1 cellular context compared by ENCODE assay signal in the genomic region with DNA sequence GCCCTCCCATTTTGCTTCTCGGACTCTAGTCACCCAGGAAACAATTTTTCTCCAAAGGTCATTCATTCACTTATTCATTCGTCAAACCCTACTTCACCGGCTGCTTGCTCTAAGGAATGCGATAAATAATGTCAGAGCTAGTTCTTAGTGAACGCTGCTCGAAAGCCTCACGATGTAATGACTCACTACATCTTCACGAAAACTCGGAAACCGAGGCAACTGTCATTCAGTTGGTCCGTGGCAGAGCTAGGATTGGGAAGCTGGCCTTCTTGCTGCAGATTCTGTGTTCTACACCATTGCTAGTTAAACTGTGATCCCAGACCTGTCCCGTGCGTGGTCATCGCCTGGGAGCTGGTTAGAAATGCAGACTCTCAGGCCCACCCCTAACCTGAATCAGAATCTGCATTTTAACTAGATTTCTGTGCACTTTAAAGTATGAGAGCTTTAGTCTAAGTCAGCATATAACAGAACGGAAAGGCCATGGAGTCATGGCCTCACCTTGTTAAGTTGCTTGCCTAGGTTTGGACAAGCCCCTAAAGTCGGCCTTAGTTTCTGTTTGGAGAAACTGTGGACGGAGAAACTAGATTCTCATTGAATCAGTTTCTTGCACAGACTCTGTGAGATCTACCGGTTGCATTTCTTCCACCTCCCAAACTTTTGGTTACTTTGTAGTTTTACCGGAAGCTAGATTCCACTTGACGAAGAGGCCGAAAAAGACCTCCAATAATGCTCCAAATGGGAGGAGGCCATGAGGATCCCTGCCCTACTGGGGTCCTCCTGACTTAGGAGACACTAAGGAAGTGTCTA.
TF ChIP-seq lines count a peak whose summit lies in the region.

No MANE protein-coding gene starts in this region.

TF ChIP-seq in K562, 482 proteins besides CTCF, POLR2A, EP300 and RAD21 (continued from another document and continues in another):
- no peak for TF ChIP-seq HMGN3 (IDR thresholded peaks at IDR 0.05; ENCODE audit: borderline replicate concordance, extremely low read depth, insufficient read length, low read depth, low read length)
- TF ChIP-seq THRAP3 (IDR thresholded peaks at IDR 0.05; ENCODE audit: borderline replicate concordance) = peak; percentile 46; the same call in 1 of the 2 replicates
- no peak for TF ChIP-seq ZNF408 (CRISPR knock-in tag; IDR thresholded peaks at IDR 0.05; ENCODE audit: low read depth)
- TF ChIP-seq GTF2A2 (tag; IDR thresholded peaks at IDR 0.05) = no peak
- TF ChIP-seq KHSRP (IDR thresholded peaks at IDR 0.05) = no peak
- no peak for TF ChIP-seq TFAM (CRISPR knock-in tag; conservative IDR thresholded peaks at IDR 0.05)
- no peak for TF ChIP-seq ZNF174 (CRISPR knock-in tag; IDR thresholded peaks at IDR 0.05)
- TF ChIP-seq NR2C2 (CRISPR knock-in tag; IDR thresholded peaks at IDR 0.05) = no peak
- TF ChIP-seq NR2C2 (tag; IDR thresholded peaks at IDR 0.05) = peak; percentile 83
- TF ChIP-seq, protein P1, sequence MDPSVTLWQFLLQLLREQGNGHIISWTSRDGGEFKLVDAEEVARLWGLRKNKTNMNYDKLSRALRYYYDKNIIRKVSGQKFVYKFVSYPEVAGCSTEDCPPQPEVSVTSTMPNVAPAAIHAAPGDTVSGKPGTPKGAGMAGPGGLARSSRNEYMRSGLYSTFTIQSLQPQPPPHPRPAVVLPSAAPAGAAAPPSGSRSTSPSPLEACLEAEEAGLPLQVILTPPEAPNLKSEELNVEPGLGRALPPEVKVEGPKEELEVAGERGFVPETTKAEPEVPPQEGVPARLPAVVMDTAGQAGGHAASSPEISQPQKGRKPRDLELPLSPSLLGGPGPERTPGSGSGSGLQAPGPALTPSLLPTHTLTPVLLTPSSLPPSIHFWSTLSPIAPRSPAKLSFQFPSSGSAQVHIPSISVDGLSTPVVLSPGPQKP (CRISPR knock-in tag; IDR thresholded peaks at IDR 0.05) = no peak
- no peak for TF ChIP-seq NCOR1 (IDR thresholded peaks at IDR 0.05)
- no peak for TF ChIP-seq BDP1 (IDR thresholded peaks at IDR 0.05; ENCODE audit: insufficient read depth, insufficient read length)
- TF ChIP-seq ZFP30 (CRISPR knock-in tag; IDR thresholded peaks at IDR 0.05; ENCODE audit: borderline replicate concordance) = no peak
- no peak for TF ChIP-seq ZNF551 (CRISPR knock-in tag; IDR thresholded peaks at IDR 0.05)
- peak; percentile 63 for TF ChIP-seq BCOR (IDR thresholded peaks at IDR 0.05)
- no peak for TF ChIP-seq KLF16 (IDR thresholded peaks at IDR 0.05)
- TF ChIP-seq ZNF583 (CRISPR knock-in tag; IDR thresholded peaks at IDR 0.05) = no peak
- 0 out of 2 replicates have a peak, but pooled peaks have one; percentile 5 for TF ChIP-seq POLR2AphosphoS5 (IDR thresholded peaks at IDR 0.05; ENCODE audit: control insufficient read depth, insufficient read depth, low read depth, low read length)
- TF ChIP-seq, protein P2, sequence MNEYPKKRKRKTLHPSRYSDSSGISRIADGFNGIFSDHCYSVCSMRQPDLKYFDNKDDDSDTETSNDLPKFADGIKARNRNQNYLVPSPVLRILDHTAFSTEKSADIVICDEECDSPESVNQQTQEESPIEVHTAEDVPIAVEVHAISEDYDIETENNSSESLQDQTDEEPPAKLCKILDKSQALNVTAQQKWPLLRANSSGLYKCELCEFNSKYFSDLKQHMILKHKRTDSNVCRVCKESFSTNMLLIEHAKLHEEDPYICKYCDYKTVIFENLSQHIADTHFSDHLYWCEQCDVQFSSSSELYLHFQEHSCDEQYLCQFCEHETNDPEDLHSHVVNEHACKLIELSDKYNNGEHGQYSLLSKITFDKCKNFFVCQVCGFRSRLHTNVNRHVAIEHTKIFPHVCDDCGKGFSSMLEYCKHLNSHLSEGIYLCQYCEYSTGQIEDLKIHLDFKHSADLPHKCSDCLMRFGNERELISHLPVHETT (CRISPR knock-in tag; conservative IDR thresholded peaks at IDR 0.05 in 1 of 2, IDR thresholded peaks at IDR 0.05 in 1 of 2) = peak in 1 of 2 experiments; percentile 51; a peak in 1 of 4 replicates
- TF ChIP-seq, protein P3, sequence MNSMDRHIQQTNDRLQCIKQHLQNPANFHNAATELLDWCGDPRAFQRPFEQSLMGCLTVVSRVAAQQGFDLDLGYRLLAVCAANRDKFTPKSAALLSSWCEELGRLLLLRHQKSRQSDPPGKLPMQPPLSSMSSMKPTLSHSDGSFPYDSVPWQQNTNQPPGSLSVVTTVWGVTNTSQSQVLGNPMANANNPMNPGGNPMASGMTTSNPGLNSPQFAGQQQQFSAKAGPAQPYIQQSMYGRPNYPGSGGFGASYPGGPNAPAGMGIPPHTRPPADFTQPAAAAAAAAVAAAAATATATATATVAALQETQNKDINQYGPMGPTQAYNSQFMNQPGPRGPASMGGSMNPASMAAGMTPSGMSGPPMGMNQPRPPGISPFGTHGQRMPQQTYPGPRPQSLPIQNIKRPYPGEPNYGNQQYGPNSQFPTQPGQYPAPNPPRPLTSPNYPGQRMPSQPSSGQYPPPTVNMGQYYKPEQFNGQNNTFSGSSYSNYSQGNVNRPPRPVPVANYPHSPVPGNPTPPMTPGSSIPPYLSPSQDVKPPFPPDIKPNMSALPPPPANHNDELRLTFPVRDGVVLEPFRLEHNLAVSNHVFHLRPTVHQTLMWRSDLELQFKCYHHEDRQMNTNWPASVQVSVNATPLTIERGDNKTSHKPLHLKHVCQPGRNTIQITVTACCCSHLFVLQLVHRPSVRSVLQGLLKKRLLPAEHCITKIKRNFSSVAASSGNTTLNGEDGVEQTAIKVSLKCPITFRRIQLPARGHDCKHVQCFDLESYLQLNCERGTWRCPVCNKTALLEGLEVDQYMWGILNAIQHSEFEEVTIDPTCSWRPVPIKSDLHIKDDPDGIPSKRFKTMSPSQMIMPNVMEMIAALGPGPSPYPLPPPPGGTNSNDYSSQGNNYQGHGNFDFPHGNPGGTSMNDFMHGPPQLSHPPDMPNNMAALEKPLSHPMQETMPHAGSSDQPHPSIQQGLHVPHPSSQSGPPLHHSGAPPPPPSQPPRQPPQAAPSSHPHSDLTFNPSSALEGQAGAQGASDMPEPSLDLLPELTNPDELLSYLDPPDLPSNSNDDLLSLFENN (IDR thresholded peaks at IDR 0.05; ENCODE audit: low read depth in 2 of 2, low read length in 2 of 2) = no peak
- TF ChIP-seq ZNF197 (CRISPR knock-in tag; IDR thresholded peaks at IDR 0.05; ENCODE audit: low read depth) = no peak
- TF ChIP-seq ZC3H8 (IDR thresholded peaks at IDR 0.05) = no peak
- TF ChIP-seq TEAD4 (IDR thresholded peaks at IDR 0.05; ENCODE audit: low read length) = peak; percentile 48; the same call in 1 of the 2 replicates
- TF ChIP-seq TEAD4 (CRISPR knock-in tag; IDR thresholded peaks at IDR 0.05; ENCODE audit: borderline replicate concordance) = no peak
- no peak for TF ChIP-seq HDAC8 (tag; IDR thresholded peaks at IDR 0.05)
- TF ChIP-seq NCOA2 (IDR thresholded peaks at IDR 0.05; ENCODE audit: partially characterized antibody in 2 of 2) = no peak
- no peak for TF ChIP-seq ZNF311 (CRISPR knock-in tag; IDR thresholded peaks at IDR 0.05)
- peak; percentile 49 for TF ChIP-seq MIER1 (IDR thresholded peaks at IDR 0.05; ENCODE audit: low read depth)
- TF ChIP-seq TAL1 (IDR thresholded peaks at IDR 0.05) = no peak
- peak; percentile 47 for TF ChIP-seq POLR2B (IDR thresholded peaks at IDR 0.05; ENCODE audit: low read depth, partially characterized antibody)
- TF ChIP-seq TCF7L2 (IDR thresholded peaks at IDR 0.05; ENCODE audit: low read depth, low read length) = no peak
- TF ChIP-seq, protein P4, sequence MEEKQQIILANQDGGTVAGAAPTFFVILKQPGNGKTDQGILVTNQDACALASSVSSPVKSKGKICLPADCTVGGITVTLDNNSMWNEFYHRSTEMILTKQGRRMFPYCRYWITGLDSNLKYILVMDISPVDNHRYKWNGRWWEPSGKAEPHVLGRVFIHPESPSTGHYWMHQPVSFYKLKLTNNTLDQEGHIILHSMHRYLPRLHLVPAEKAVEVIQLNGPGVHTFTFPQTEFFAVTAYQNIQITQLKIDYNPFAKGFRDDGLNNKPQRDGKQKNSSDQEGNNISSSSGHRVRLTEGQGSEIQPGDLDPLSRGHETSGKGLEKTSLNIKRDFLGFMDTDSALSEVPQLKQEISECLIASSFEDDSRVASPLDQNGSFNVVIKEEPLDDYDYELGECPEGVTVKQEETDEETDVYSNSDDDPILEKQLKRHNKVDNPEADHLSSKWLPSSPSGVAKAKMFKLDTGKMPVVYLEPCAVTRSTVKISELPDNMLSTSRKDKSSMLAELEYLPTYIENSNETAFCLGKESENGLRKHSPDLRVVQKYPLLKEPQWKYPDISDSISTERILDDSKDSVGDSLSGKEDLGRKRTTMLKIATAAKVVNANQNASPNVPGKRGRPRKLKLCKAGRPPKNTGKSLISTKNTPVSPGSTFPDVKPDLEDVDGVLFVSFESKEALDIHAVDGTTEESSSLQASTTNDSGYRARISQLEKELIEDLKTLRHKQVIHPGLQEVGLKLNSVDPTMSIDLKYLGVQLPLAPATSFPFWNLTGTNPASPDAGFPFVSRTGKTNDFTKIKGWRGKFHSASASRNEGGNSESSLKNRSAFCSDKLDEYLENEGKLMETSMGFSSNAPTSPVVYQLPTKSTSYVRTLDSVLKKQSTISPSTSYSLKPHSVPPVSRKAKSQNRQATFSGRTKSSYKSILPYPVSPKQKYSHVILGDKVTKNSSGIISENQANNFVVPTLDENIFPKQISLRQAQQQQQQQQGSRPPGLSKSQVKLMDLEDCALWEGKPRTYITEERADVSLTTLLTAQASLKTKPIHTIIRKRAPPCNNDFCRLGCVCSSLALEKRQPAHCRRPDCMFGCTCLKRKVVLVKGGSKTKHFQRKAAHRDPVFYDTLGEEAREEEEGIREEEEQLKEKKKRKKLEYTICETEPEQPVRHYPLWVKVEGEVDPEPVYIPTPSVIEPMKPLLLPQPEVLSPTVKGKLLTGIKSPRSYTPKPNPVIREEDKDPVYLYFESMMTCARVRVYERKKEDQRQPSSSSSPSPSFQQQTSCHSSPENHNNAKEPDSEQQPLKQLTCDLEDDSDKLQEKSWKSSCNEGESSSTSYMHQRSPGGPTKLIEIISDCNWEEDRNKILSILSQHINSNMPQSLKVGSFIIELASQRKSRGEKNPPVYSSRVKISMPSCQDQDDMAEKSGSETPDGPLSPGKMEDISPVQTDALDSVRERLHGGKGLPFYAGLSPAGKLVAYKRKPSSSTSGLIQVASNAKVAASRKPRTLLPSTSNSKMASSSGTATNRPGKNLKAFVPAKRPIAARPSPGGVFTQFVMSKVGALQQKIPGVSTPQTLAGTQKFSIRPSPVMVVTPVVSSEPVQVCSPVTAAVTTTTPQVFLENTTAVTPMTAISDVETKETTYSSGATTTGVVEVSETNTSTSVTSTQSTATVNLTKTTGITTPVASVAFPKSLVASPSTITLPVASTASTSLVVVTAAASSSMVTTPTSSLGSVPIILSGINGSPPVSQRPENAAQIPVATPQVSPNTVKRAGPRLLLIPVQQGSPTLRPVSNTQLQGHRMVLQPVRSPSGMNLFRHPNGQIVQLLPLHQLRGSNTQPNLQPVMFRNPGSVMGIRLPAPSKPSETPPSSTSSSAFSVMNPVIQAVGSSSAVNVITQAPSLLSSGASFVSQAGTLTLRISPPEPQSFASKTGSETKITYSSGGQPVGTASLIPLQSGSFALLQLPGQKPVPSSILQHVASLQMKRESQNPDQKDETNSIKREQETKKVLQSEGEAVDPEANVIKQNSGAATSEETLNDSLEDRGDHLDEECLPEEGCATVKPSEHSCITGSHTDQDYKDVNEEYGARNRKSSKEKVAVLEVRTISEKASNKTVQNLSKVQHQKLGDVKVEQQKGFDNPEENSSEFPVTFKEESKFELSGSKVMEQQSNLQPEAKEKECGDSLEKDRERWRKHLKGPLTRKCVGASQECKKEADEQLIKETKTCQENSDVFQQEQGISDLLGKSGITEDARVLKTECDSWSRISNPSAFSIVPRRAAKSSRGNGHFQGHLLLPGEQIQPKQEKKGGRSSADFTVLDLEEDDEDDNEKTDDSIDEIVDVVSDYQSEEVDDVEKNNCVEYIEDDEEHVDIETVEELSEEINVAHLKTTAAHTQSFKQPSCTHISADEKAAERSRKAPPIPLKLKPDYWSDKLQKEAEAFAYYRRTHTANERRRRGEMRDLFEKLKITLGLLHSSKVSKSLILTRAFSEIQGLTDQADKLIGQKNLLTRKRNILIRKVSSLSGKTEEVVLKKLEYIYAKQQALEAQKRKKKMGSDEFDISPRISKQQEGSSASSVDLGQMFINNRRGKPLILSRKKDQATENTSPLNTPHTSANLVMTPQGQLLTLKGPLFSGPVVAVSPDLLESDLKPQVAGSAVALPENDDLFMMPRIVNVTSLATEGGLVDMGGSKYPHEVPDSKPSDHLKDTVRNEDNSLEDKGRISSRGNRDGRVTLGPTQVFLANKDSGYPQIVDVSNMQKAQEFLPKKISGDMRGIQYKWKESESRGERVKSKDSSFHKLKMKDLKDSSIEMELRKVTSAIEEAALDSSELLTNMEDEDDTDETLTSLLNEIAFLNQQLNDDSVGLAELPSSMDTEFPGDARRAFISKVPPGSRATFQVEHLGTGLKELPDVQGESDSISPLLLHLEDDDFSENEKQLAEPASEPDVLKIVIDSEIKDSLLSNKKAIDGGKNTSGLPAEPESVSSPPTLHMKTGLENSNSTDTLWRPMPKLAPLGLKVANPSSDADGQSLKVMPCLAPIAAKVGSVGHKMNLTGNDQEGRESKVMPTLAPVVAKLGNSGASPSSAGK (IDR thresholded peaks at IDR 0.05) = no peak
- TF ChIP-seq HMG20A (CRISPR knock-in tag; conservative IDR thresholded peaks at IDR 0.05) = no peak
- no peak for TF ChIP-seq PPARD (CRISPR knock-in tag; IDR thresholded peaks at IDR 0.05)
- TF ChIP-seq, protein P5, sequence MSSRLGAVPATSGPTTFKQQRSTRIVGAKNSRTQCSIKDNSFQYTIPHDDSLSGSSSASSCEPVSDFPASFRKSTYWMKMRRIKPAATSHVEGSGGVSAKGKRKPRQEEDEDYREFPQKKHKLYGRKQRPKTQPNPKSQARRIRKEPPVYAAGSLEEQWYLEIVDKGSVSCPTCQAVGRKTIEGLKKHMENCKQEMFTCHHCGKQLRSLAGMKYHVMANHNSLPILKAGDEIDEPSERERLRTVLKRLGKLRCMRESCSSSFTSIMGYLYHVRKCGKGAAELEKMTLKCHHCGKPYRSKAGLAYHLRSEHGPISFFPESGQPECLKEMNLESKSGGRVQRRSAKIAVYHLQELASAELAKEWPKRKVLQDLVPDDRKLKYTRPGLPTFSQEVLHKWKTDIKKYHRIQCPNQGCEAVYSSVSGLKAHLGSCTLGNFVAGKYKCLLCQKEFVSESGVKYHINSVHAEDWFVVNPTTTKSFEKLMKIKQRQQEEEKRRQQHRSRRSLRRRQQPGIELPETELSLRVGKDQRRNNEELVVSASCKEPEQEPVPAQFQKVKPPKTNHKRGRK (tag; IDR thresholded peaks at IDR 0.05) = no peak
- no peak for TF ChIP-seq SMC3 (conservative IDR thresholded peaks at IDR 0.05; ENCODE audit: insufficient read depth, low read depth, low read length)
- TF ChIP-seq STAG1 (CRISPR knock-in tag; IDR thresholded peaks at IDR 0.05; ENCODE audit: borderline replicate concordance) = no peak
- TF ChIP-seq ZNF778 (CRISPR knock-in tag; IDR thresholded peaks at IDR 0.05) = no peak
- TF ChIP-seq ELF4 (CRISPR knock-in tag; IDR thresholded peaks at IDR 0.05) = peak; percentile 52; the same call in 1 of the 2 replicates
- no peak for TF ChIP-seq BHLHE40 (IDR thresholded peaks at IDR 0.05; ENCODE audit: low read length)
- TF ChIP-seq FIP1L1 (IDR thresholded peaks at IDR 0.05; ENCODE audit: low read depth, low read length, poor library complexity, severe bottlenecking) = no peak
- TF ChIP-seq, protein P6, sequence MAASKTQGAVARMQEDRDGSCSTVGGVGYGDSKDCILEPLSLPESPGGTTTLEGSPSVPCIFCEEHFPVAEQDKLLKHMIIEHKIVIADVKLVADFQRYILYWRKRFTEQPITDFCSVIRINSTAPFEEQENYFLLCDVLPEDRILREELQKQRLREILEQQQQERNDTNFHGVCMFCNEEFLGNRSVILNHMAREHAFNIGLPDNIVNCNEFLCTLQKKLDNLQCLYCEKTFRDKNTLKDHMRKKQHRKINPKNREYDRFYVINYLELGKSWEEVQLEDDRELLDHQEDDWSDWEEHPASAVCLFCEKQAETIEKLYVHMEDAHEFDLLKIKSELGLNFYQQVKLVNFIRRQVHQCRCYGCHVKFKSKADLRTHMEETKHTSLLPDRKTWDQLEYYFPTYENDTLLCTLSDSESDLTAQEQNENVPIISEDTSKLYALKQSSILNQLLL (CRISPR knock-in tag; IDR thresholded peaks at IDR 0.05; ENCODE audit: borderline replicate concordance) = no peak
- no peak for TF ChIP-seq ZFP1 (CRISPR knock-in tag; IDR thresholded peaks at IDR 0.05)
